In the genomic region with DNA sequence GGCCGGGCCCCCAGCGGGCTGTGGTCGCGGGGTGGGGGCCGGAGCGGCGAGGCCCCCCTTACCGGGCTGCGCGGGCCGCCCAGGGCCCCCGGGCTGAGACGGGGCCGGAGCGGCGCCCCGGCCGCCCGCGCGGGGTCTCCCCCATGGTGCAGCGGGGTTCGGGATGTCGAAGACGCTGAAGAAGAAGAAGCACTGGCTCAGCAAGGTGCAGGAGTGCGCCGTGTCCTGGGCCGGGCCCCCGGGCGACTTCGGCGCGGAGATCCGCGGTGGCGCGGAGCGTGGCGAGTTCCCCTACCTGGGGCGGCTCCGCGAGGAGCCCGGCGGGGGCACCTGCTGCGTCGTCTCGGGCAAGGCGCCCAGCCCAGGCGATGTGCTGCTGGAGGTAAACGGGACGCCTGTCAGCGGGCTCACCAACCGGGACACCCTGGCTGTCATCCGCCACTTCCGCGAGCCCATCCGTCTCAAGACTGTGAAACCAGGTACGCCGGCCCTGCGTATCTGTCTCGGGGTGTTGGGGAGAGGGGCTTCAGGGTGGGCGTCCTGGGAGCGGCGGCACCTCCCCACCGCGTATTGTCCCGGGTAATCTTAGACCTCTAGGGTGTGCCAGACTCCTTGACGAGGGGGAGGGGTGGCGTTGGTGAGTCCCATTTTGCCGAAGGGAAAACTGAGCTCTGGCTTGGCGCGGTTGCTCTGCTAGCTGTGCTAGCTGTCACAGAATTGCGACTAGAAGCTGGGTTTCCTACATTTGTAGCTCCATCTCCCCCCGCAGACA, we compare ENCODE assay signal across 8 cellular contexts. TPM values are rescaled to one million over a fixed set of nuclear protein-coding genes. Genes with fewer than 3 reads are reported as not detected.
A peak's percentile ranks its signal among the peaks of the same experiment; 100 is the strongest.
DNase-seq lines count a peak whose midpoint lies in the region; TF ChIP-seq lines count a peak whose summit lies in the region.

No MANE protein-coding gene starts in this region.

- H3K9me3 ChIP-seq in muscle layer of duodenum (ENCODE audit: control insufficient read depth in 1 of 2, low read length in 2 of 2) (peaks cover 0 to 3% of the 10 kb centered on the region in 2 donors), stomach (no peaks in the 10 kb centered on the region)

- TF ChIP-seq POLR2A in stomach (IDR thresholded peaks at IDR 0.05): no peak

- DNase-seq in NCI-H345 (lab: John Stamatoyannopoulos, UW) (peak; percentile 41), NCI-H345 treated with DMSO at 0.1 percent for 48 hours (lab: John Stamatoyannopoulos, UW; ENCODE audit: unreplicated experiment) (no peak), NAMALWA (ENCODE audit: low spot score) (peak; percentile 50), epithelial cell of proximal tubule (ENCODE audit: low read depth) (no peak), stomach (peak; percentile 67), UCSD-AML1 (lab: John Stamatoyannopoulos, UW; ENCODE audit: unreplicated experiment) (no peak)
- DNase-seq in activated CD8-positive, alpha-beta memory T cell treated with anti-CD3 and anti-CD28 coated beads, Interleukin-2, amount 50 U/mL, for 4 hours: peak; percentile 47

- no peaks in the 10 kb centered on the region for H3K27me3 ChIP-seq in muscle layer of duodenum (ENCODE audit: low read depth, low read length)
- peaks cover 0 to 5% (median 0%) of the 10 kb centered on the region in 3 donors for H3K27me3 ChIP-seq in stomach

- H3K27ac ChIP-seq in muscle layer of duodenum (ENCODE audit: low read length): peak overlapping the region; percentile 39
- H3K27ac ChIP-seq in stomach: peak overlapping the region; percentile 89 to 96 (median 95)

- no peak for TF ChIP-seq EP300 in stomach (IDR thresholded peaks at IDR 0.05)

- H3K4me3 ChIP-seq in epithelial cell of proximal tubule (ENCODE audit: low read depth, low read length): peak overlapping the region; percentile 89
- H3K4me3 ChIP-seq in muscle layer of duodenum (ENCODE audit: low read depth in 1 of 2, low read length in 2 of 2): peak overlapping the region; percentile 65 to 81
- peak overlapping the region; percentile 79 to 99 (median 96) for H3K4me3 ChIP-seq in stomach

- intact Hi-C loops in stomach (cut with DNase I; ENCODE audit: low total_unique reads): no loop called here

- H3K36me3 ChIP-seq in muscle layer of duodenum (ENCODE audit: control insufficient read depth in 1 of 2, insufficient read depth in 2 of 2, low read length in 2 of 2) (no peaks in the 10 kb centered on the region), stomach (no peaks in the 10 kb centered on the region)

- peak; percentile 23 for TF ChIP-seq CTCF in epithelial cell of proximal tubule (conservative IDR thresholded peaks at IDR 0.05; ENCODE audit: low read depth, low read length)
- peak in 1 of 7 experiments; percentile 8 for TF ChIP-seq CTCF in stomach (IDR thresholded peaks at IDR 0.05)

- H3K4me1 ChIP-seq in muscle layer of duodenum (ENCODE audit: control insufficient read depth in 1 of 2, insufficient read depth in 2 of 2, low read length in 2 of 2): peaks cover 4 to 15% of the 10 kb centered on the region in 2 donors
- H3K4me1 ChIP-seq in stomach: peaks cover 0 to 62% (median 40%) of the 10 kb centered on the region in 4 donors

- 0 to 11% (median 0%) methylated on average over 5 to 74 of the region's 74 CpGs for WGBS in stomach, 5 donors

RNA-seq across cellular contexts. Expression of gene MAGI3, which starts 0.7 kb away (rescaled TPM):
- total RNA-seq in epithelial cell of proximal tubule (5.4 and 7.0 TPM in 2 replicates), stomach (100 to 1,000 TPM in 2 of 5 donors, 10 to 100 TPM in 3; 45.5 to 225 (median 76.9) TPM)
- polyA plus RNA-seq in stomach: 10 to 100 TPM in 1 of 3 donors, 1 to 10 TPM in 2; 3.5 to 11.6 (median 5.0) TPM

Comparison
In these comparisons a context has a peak if more than half of its experiments do, and no peak if none do; other contexts are left out.
1. DNase-seq: peak in NCI-H345 (single experiment), NAMALWA (single experiment), activated CD8-positive, alpha-beta memory T cell treated with anti-CD3 and anti-CD28 coated beads, Interleukin-2, amount 50 U/mL, for 4 hours (single experiment) and stomach (single experiment); none in NCI-H345 treated with DMSO at 0.1 percent for 48 hours (single experiment), epithelial cell of proximal tubule (single experiment) and UCSD-AML1 (single experiment).
2. Peak in every context shown above with its lines, with median percentiles within 50 percentile points of each other: H3K4me3 ChIP-seq.